Comparison of ENCODE assay signal across 11 cellular contexts in genomic region chr9:33820231-33820745, GRCh38.
A peak's percentile ranks its signal among the peaks of the same experiment; 100 is the strongest.
DNase-seq lines count a peak whose midpoint lies in the region; ATAC-seq and TF ChIP-seq lines count a peak whose summit lies in the region.
"Had no signal": no experiment of that assay in that cellular context is flagged by ENCODE, and none has a peak within 500 bp of the region (broad histone marks: within the 10 kb centered on the region; RNA-seq: fewer than 3 reads in every experiment).

No MANE protein-coding gene starts in this region.

- no peaks in the 10 kb centered on the region for H3K9me3 Mint-ChIP-seq in activated naive CD4-positive, alpha-beta T cell treated with anti-CD3 and anti-CD28 coated beads, Interleukin-2, amount 50 U/mL, for 24 hours

- H3K27ac Mint-ChIP-seq in activated naive CD4-positive, alpha-beta T cell treated with anti-CD3 and anti-CD28 coated beads, Interleukin-2, amount 50 U/mL, for 24 hours: peak overlapping the region; percentile 46

- no peaks in the 10 kb centered on the region for H3K36me3 ChIP-seq in adipocyte (ENCODE audit: control insufficient read depth, insufficient read depth, low read length, severe bottlenecking)
- no peaks in the 10 kb centered on the region for H3K36me3 ChIP-seq in tibial artery

- no peaks in the 10 kb centered on the region for H3K27me3 Mint-ChIP-seq in activated naive CD4-positive, alpha-beta T cell treated with anti-CD3 and anti-CD28 coated beads, Interleukin-2, amount 50 U/mL, for 24 hours

- H3K4me3 ChIP-seq in adipocyte (ENCODE audit: low read length) (peak overlapping the region; percentile 92), tibial artery (peak overlapping the region in 1 of 2 donors; percentile 73)

- peaks cover 44% of the 10 kb centered on the region for H3K4me1 Mint-ChIP-seq in activated naive CD4-positive, alpha-beta T cell treated with anti-CD3 and anti-CD28 coated beads, Interleukin-2, amount 50 U/mL, for 24 hours

- H3K27me3 ChIP-seq in adipocyte (replicated peaks; ENCODE audit: control insufficient read depth, insufficient read depth, low read length) (no peaks in the 10 kb centered on the region), layer of hippocampus (ENCODE audit: control insufficient read depth, insufficient read depth, low read length) (no peaks in the 10 kb centered on the region), tibial artery (no peaks in the 10 kb centered on the region)

- H3K4me1 ChIP-seq in adipocyte (ENCODE audit: control insufficient read depth, insufficient read depth, low read length) (peaks cover 33% of the 10 kb centered on the region), tibial artery (peaks cover 0 to 71% (median 21%) of the 10 kb centered on the region in 4 donors)

- peak overlapping the region; percentile 52 for H3K27ac ChIP-seq in layer of hippocampus (ENCODE audit: low read depth, low read length)
- peak overlapping the region; percentile 93 to 98 for H3K27ac ChIP-seq in tibial artery

- ATAC-seq in HG03354 (IDR thresholded peaks at IDR 0.05; ENCODE audit: poor library complexity, severe bottlenecking, unreplicated experiment): no peak

- H3K4me3 Mint-ChIP-seq in activated naive CD4-positive, alpha-beta T cell treated with anti-CD3 and anti-CD28 coated beads, Interleukin-2, amount 50 U/mL, for 24 hours: peak overlapping the region; percentile 62

- no peak for DNase-seq in activated naive CD4-positive, alpha-beta T cell (lab: John Stamatoyannopoulos, UW)
- peak; percentile 28 for DNase-seq in adipocyte (ENCODE audit: low read depth)
- no peak for DNase-seq in tibial artery
- no peak for DNase-seq in stimulated activated CD8-positive, alpha-beta memory T cell treated with anti-CD3 and anti-CD28 coated beads, Interleukin-4, amount 100 ng/mL, for 48 hours
- no peak for DNase-seq in NCI-H1105 (lab: John Stamatoyannopoulos, UW)
- DNase-seq: cerebellar nuclear complex; NCI-H524; stimulated activated CD4-positive, alpha-beta T cell treated with anti-CD3 and anti-CD28 coated beads, Interleukin-1b, Interleukin-23, amount 100 ng/mL, for 48 hours had no signal

- peak overlapping the region; percentile 71 for H3K9ac ChIP-seq in adipocyte (ENCODE audit: low read length)

- peaks cover 3% of the 10 kb centered on the region for H3K36me3 Mint-ChIP-seq in activated naive CD4-positive, alpha-beta T cell treated with anti-CD3 and anti-CD28 coated beads, Interleukin-2, amount 50 U/mL, for 24 hours

- no peaks in the 10 kb centered on the region for H3K9me3 ChIP-seq in adipocyte (ENCODE audit: control insufficient read depth, low read length)
- H3K9me3 ChIP-seq in tibial artery: no peaks in the 10 kb centered on the region

- intact Hi-C loops in tibial artery (cut with DNase I; ENCODE audit: low total_unique reads): no loop called here

- no peak for TF ChIP-seq CTCF in tibial artery (IDR thresholded peaks at IDR 0.05)
